Comparison of ENCODE assay signal across 8 cellular contexts in the genomic region with DNA sequence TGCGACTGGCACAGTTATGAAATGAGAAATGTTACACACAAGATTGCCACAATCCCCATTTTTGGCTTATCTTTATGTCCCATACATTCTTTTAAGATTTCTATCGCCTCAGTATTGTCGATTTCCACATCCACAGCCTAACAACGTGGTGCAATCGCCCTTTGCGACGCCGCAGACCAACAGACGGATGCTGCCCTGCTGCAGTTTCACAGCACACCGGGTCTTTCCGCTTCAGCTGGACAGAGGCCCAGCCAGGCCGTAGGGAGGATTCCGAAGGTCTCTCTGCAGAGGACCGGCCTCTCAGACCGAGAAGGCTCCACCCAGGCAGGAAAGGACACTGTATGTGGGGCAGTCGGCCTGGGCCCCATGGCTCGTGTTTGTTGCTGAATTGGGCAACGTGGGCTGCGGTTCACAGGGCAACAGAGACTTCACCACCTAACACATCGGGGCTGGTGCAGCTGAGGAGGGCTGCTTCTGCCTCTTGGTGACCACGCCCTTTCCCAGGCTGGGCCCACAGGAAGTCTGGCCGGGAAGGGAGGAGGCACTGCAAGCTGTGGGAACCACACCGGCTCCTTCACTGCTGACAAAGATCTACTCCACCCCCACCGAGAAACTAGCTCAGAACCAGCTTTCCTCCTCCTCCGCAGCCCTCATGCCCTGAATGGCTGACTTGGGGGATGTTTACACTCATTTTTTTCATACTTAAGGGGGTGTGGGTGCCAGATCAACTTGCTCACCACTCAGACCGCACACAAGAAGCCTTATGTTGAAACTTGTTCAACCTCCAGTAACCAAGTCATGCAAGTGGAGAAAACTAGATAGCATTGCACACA. TPM values are rescaled to one million over a fixed set of nuclear protein-coding genes. Genes with fewer than 3 reads are reported as not detected.
DNase-seq lines count a peak whose midpoint lies in the region; ATAC-seq and TF ChIP-seq lines count a peak whose summit lies in the region.

No MANE protein-coding gene starts in this region.

- ATAC-seq in GM21526 (IDR thresholded peaks at IDR 0.05; ENCODE audit: low FRiP score, unreplicated experiment), result peak; percentile 72
- ATAC-seq in T-cell (replicated peaks in 1 of 4), result peak; percentile 91 to 94 (median 92)
- ATAC-seq in right cardiac atrium, result peak; percentile 98 to 99

- no peaks in the 10 kb centered on the region for H3K36me3 Mint-ChIP-seq in T-cell

- H3K9ac ChIP-seq in HUES48 (ENCODE audit: low read depth, low read length) (no peak overlapping the region), rectal smooth muscle tissue (ENCODE audit: low read length) (peak overlapping the region; percentile 3)

- TF ChIP-seq CTCF in vagina (IDR thresholded peaks at IDR 0.05), result no peak

- CTCF ChIA-PET in T-cell (lab: Charles Lee), result interaction anchor here in 1 of 2 donors (0.5 to 1.2 kb wide), 6 partner anchors 9 to 443 kb away, joined by 3 to 5 read pairs (median 4); partner anchors contain the start of gene MDM2

- H3K27me3 Mint-ChIP-seq in T-cell, result no peaks in the 10 kb centered on the region

- peak overlapping the region; percentile 67 to 79 (median 78) for H3K4me3 Mint-ChIP-seq in T-cell

- peaks cover 59 to 78% (median 67%) of the 10 kb centered on the region in 3 donors for H3K4me1 Mint-ChIP-seq in T-cell

- H3K9me3 ChIP-seq in HUES48 (ENCODE audit: control insufficient read depth, insufficient read depth, low read length) (no peaks in the 10 kb centered on the region), right cardiac atrium (ENCODE audit: control insufficient read depth, low read length) (no peaks in the 10 kb centered on the region), vagina (no peaks in the 10 kb centered on the region)

- POLR2A ChIA-PET in T-cell (lab: Charles Lee), result interaction anchor here (0.6 to 1.0 kb wide), 5 partner anchors 51 to 1010 kb away, joined by 3 to 10 read pairs (median 4); no protein-coding TSS in a partner anchor

- peak overlapping the region; percentile 17 for H3K27ac ChIP-seq in HUES48 (ENCODE audit: low read depth, low read length)
- H3K27ac ChIP-seq in right cardiac atrium (ENCODE audit: low read length), result peak overlapping the region; percentile 86
- peak overlapping the region; percentile 93 for H3K27ac ChIP-seq in rectal smooth muscle tissue (ENCODE audit: low read depth, low read length)
- H3K27ac ChIP-seq in vagina, result peak overlapping the region; percentile 69

- H3K4me1 ChIP-seq in HUES48 (ENCODE audit: control insufficient read depth, insufficient read depth, low read length) (peaks cover 10% of the 10 kb centered on the region), right cardiac atrium (ENCODE audit: control insufficient read depth, insufficient read depth, low read length) (no peaks in the 10 kb centered on the region), rectal smooth muscle tissue (ENCODE audit: control insufficient read depth, insufficient read depth, low read length) (peaks cover 9% of the 10 kb centered on the region), vagina (peaks cover 29% of the 10 kb centered on the region)

- WGBS in right cardiac atrium, result 6% methylated on average over 26 of the region's 26 CpGs

- no peaks in the 10 kb centered on the region for H3K27me3 ChIP-seq in HUES48 (ENCODE audit: control insufficient read depth, insufficient read depth, low read length)
- H3K27me3 ChIP-seq in right cardiac atrium (ENCODE audit: control insufficient read depth, insufficient read depth), result no peaks in the 10 kb centered on the region
- no peaks in the 10 kb centered on the region for H3K27me3 ChIP-seq in rectal smooth muscle tissue (ENCODE audit: control insufficient read depth, insufficient read depth, low read length)
- H3K27me3 ChIP-seq in vagina, result no peaks in the 10 kb centered on the region

- peak overlapping the region; percentile 92 to 97 for H3K27ac Mint-ChIP-seq in T-cell

- H3K36me3 ChIP-seq in HUES48 (ENCODE audit: control insufficient read depth, insufficient read depth, low read length), result no peaks in the 10 kb centered on the region
- H3K36me3 ChIP-seq in rectal smooth muscle tissue (ENCODE audit: control insufficient read depth, insufficient read depth, low read length), result no peaks in the 10 kb centered on the region
- no peaks in the 10 kb centered on the region for H3K36me3 ChIP-seq in vagina

- H3K4me3 ChIP-seq in HUES48 (ENCODE audit: low read depth, low read length) (peak overlapping the region; percentile 29; the same call in 1 of the 2 replicates), right cardiac atrium (ENCODE audit: low read length) (peak overlapping the region; percentile 20), rectal smooth muscle tissue (ENCODE audit: low read length) (peak overlapping the region; percentile 44), vagina (peak overlapping the region; percentile 37 to 41)

- peak; percentile 97 for DNase-seq in DMS53 (lab: John Stamatoyannopoulos, UW)
- peak; percentile 63 to 89 (median 80) for DNase-seq in T-cell
- peak; percentile 100 for DNase-seq in amniotic epithelial cell (ENCODE audit: low read depth)
- peak; percentile 95 to 96 (median 96) for DNase-seq in right cardiac atrium
- DNase-seq in vagina (ENCODE audit: extremely low spot score in 2 of 2), result peak in 1 of 2 donors; percentile 97

- intact Hi-C loops in right cardiac atrium (cut with DNase I) (loop anchor here in 2 of 4 donors (5.0 to 10.0 kb wide), 4 partner anchors 42 to 320 kb away; partner anchors contain the start of genes RAP1B (in 2 of the 2) and NUP107 (in 1 of the 2)), vagina (cut with DNase I) (loop anchor here (5.0 kb wide), 1 partner anchor 37 kb away; no protein-coding TSS in a partner anchor)

- H3K9me3 Mint-ChIP-seq in T-cell, result no peaks in the 10 kb centered on the region

- TF ChIP-seq POLR2A in vagina (IDR thresholded peaks at IDR 0.05), result no peak

RNA-seq across cellular contexts. Expression of gene MDM1, which starts 32.9 kb away (rescaled TPM):
- 10 to 100 TPM; 21.1 to 25.7 (median 23.8) TPM for total RNA-seq in T-cell
- total RNA-seq in right cardiac atrium, result 10 to 100 TPM in 3 of 4 donors, 1 to 10 TPM in 1; 8.8 to 14.6 (median 11.8) TPM
- polyA plus RNA-seq in right cardiac atrium, result 8.6 TPM
- 30.0 TPM for total RNA-seq in vagina

Comparison
In these comparisons a context has a peak if more than half of its experiments do, and no peak if none do; other contexts are left out.
1. H3K27ac ChIP-seq: peak in every context shown above with its lines; median percentile 93 in rectal smooth muscle tissue; 86 in right cardiac atrium; 69 in vagina; 17 in HUES48.